16 cellular contexts compared by ENCODE assay signal in genomic region chr5:117357886-117358285, GRCh38.
DNase-seq lines count a peak whose midpoint lies in the region; ATAC-seq and TF ChIP-seq lines count a peak whose summit lies in the region.
"Had no signal": no experiment of that assay in that cellular context is flagged by ENCODE, and none has a peak within 500 bp of the region (broad histone marks: within the 10 kb centered on the region; RNA-seq: fewer than 3 reads in every experiment).

No MANE protein-coding gene starts in this region.

- no peaks in the 10 kb centered on the region for H4K20me1 ChIP-seq in mammary epithelial cell (ENCODE audit: insufficient read depth, low read length)
- H4K20me1 ChIP-seq: BLaER1 had no signal

- no peak overlapping the region for H3K27ac Mint-ChIP-seq in MCF 10A (ENCODE audit: low read depth, unreplicated experiment)
- H3K27ac Mint-ChIP-seq: CD8-positive, alpha-beta memory T cell had no signal

- H3K27me3 ChIP-seq in mammary epithelial cell (ENCODE audit: insufficient read depth, low read length), result no peaks in the 10 kb centered on the region
- H3K27me3 ChIP-seq: BLaER1 had no signal

- no peak for ATAC-seq in GM18520 (IDR thresholded peaks at IDR 0.05; ENCODE audit: unreplicated experiment)
- ATAC-seq: HCT116 had no signal

- dilution Hi-C loops in mammary epithelial cell (cut with HindIII; ENCODE audit: low sequenced_read_pairs), result no loop called here

- H3K4me1 ChIP-seq in mammary epithelial cell (ENCODE audit: insufficient read depth, low read length), result no peaks in the 10 kb centered on the region
- H3K4me1 ChIP-seq: BLaER1, Caco-2 had no signal

- no peaks in the 10 kb centered on the region for H3K36me3 Mint-ChIP-seq in MCF 10A (ENCODE audit: insufficient read depth, unreplicated experiment)
- H3K36me3 Mint-ChIP-seq: CD8-positive, alpha-beta memory T cell had no signal

- H3K27ac ChIP-seq in mammary epithelial cell (ENCODE audit: insufficient read depth, low read depth, low read length), result no peak overlapping the region
- H3K27ac ChIP-seq: 22Rv1, BLaER1, GM23248, HL-60 had no signal

- no peak for TF ChIP-seq POLR2A in erythroblast (IDR thresholded peaks at IDR 0.05; ENCODE audit: low read length)

- no peak overlapping the region for H2AFZ ChIP-seq in mammary epithelial cell (ENCODE audit: low read depth, low read length)
- H2AFZ ChIP-seq: GM23248 had no signal

- peaks cover 16% of the 10 kb centered on the region for H3K4me1 Mint-ChIP-seq in MCF 10A (ENCODE audit: insufficient read depth, unreplicated experiment)
- H3K4me1 Mint-ChIP-seq: CD8-positive, alpha-beta memory T cell had no signal

- POLR2A ChIA-PET in MCF 10A (lab: Yijun Ruan, JAX), result no interaction called here

- H3K27me3 Mint-ChIP-seq in MCF 10A (ENCODE audit: insufficient read depth, unreplicated experiment), result no peaks in the 10 kb centered on the region
- H3K27me3 Mint-ChIP-seq: CD8-positive, alpha-beta memory T cell had no signal

- intact Hi-C loops in MCF 10A (cut with micrococcal nuclease) (no loop called here), mammary epithelial cell (cut with micrococcal nuclease) (no loop called here)

- H3K79me2 ChIP-seq in mammary epithelial cell (ENCODE audit: insufficient read depth, low read length), result no peaks in the 10 kb centered on the region

- CTCF ChIA-PET in MCF 10A (lab: Yijun Ruan, JAX), result interaction anchor here (0.6 kb wide), 1 partner anchor 58 kb away, joined by 3 read pairs; no protein-coding TSS in a partner anchor
- CTCF ChIA-PET in mammary epithelial cell (lab: Charles Lee; ENCODE audit: low non-redundant PET), result no interaction called here

- DNase-seq in MCF 10A (ENCODE audit: unreplicated experiment) (peak; percentile 50), mammary epithelial cell (no peak), astrocyte of the hippocampus (ENCODE audit: low read depth, low spot score) (peak; percentile 12), medulla oblongata (ENCODE audit: extremely low spot score) (peak; percentile 7), KG1 (lab: John Stamatoyannopoulos, UW) (no peak), erythroblast (lab: John Stamatoyannopoulos, UW) (no peak)
- DNase-seq: Caco-2; CD8-positive, alpha-beta memory T cell; DND-41; GF-D8; GM23248 had no signal

- no peaks in the 10 kb centered on the region for H3K9me3 ChIP-seq in mammary epithelial cell (replicated peaks; ENCODE audit: insufficient read depth, low read length)
- H3K9me3 ChIP-seq: BLaER1, Caco-2 had no signal

- no peak overlapping the region for H3K9ac ChIP-seq in mammary epithelial cell (ENCODE audit: insufficient read depth, low read length)
- H3K9ac ChIP-seq: BLaER1, GM23248 had no signal

- no peak overlapping the region for H3K4me3 Mint-ChIP-seq in MCF 10A (ENCODE audit: unreplicated experiment)
- H3K4me3 Mint-ChIP-seq: CD8-positive, alpha-beta memory T cell had no signal

- H3K9me3 Mint-ChIP-seq in MCF 10A (ENCODE audit: unreplicated experiment), result no peaks in the 10 kb centered on the region

- BruUV-seq in MCF 10A (replicated peaks; lab: Mats Ljungman, UMichigan) (no TSS peak), mammary epithelial cell (replicated peaks; lab: Mats Ljungman, UMichigan) (no TSS peak)

- H3K36me3 ChIP-seq in mammary epithelial cell (ENCODE audit: insufficient read depth, low read length), result no peaks in the 10 kb centered on the region
- H3K36me3 ChIP-seq: BLaER1 had no signal

- in situ Hi-C loops in mammary epithelial cell (cut with MboI; ENCODE audit: low sequenced_read_pairs in 2 of 2), result no loop called here

- WGBS in mammary epithelial cell (ENCODE audit: low coverage, missing lambda C conversion rate), result 60% methylated on average over 3 of the region's 3 CpGs

- no peak overlapping the region for H3K4me2 ChIP-seq in mammary epithelial cell (ENCODE audit: insufficient read depth, low read depth, low read length)
- H3K4me2 ChIP-seq: BLaER1 had no signal

- TF ChIP-seq CTCF in MCF 10A (IDR thresholded peaks at IDR 0.05; ENCODE audit: unreplicated experiment), result no peak
- no peak for TF ChIP-seq CTCF in mammary epithelial cell (conservative IDR thresholded peaks at IDR 0.05 in 1 of 2, IDR thresholded peaks at IDR 0.05 in 1 of 2; ENCODE audit: extremely low read depth in 1 of 2, insufficient read depth in 1 of 2, low read depth in 1 of 2, low read length in 2 of 2)

- H3K4me3 ChIP-seq in mammary epithelial cell (replicated peaks in 1 of 3; ENCODE audit: insufficient read depth in 1 of 3, low read depth in 2 of 3, low read length in 3 of 3), result no peak overlapping the region
- H3K4me3 ChIP-seq: BLaER1, GM23248 had no signal

Comparison
In these comparisons a context has a peak if more than half of its experiments do, and no peak if none do; other contexts are left out.
1. DNase-seq: peak in MCF 10A (single experiment), astrocyte of the hippocampus (single experiment) and medulla oblongata (single experiment); none in mammary epithelial cell (single experiment), KG1 (single experiment) and erythroblast (0 of 2).